Comparison of ENCODE assay signal across 8 cellular contexts in genomic region chr22:24805790-24806662, GRCh38.
A peak's percentile ranks its signal among the peaks of the same experiment; 100 is the strongest.
DNase-seq lines count a peak whose midpoint lies in the region; ATAC-seq and TF ChIP-seq lines count a peak whose summit lies in the region.

TSS of gene SGSM1 (plus strand) at chr22:24806211. CDS start at chr22:24806326, 115 bp downstream.

- no peaks in the 10 kb centered on the region for H3K9me3 Mint-ChIP-seq in nephron progenitor cell

- peak within 1 kb of the TSS; percentile 19 to 45 for H3K4me3 ChIP-seq in foreskin fibroblast (ENCODE audit: low read depth in 1 of 2, low read length in 2 of 2)

- H3K4me3 Mint-ChIP-seq in nephron progenitor cell: peak within 1 kb of the TSS; percentile 70

- H3K4me1 Mint-ChIP-seq in nephron progenitor cell: peaks cover 25% of the 10 kb centered on the region

- TF ChIP-seq CTCF in foreskin fibroblast (IDR thresholded peaks at IDR 0.05; ENCODE audit: low read depth, low read length) (no peak), nephron progenitor cell (IDR thresholded peaks at IDR 0.05) (no peak)

- no peak within 1 kb of the TSS for H3K27ac Mint-ChIP-seq in nephron progenitor cell

- peaks cover 25% of the 10 kb centered on the region for H3K27me3 Mint-ChIP-seq in nephron progenitor cell (ENCODE audit: low read depth, poor library complexity)

- peak; percentile 87 for ATAC-seq in stimulated activated naive CD8-positive, alpha-beta T cell treated with anti-CD3 and anti-CD28 coated beads, Interleukin-15, Interleukin-2, amounts not matched to agents 100 U/mL and 50 U/mL, for 24 hours
- no peak for ATAC-seq in GM21825 (IDR thresholded peaks at IDR 0.05; ENCODE audit: unreplicated experiment)

- no peaks in the 10 kb centered on the region for H3K36me3 Mint-ChIP-seq in nephron progenitor cell (ENCODE audit: low read depth)

- DNase-seq in ELR (ENCODE audit: low read depth) (peak; percentile 47), HUDEP-2 (lab: John Stamatoyannopoulos, UW; ENCODE audit: unreplicated experiment in 76 of 76) (peak in 73 of 76 experiments; percentile 16 to 84 (median 64)), RPMI8226 (peak; percentile 89), foreskin fibroblast (peak; percentile 33 to 73), nephron progenitor cell (peak; percentile 93)
- DNase-seq in activated effector memory CD4-positive, alpha-beta T cell treated with Interleukin-2 at 50 U/mL for 16 hours: peak; percentile 70
- DNase-seq in stimulated activated naive CD8-positive, alpha-beta T cell treated with anti-CD3 and anti-CD28 coated beads, Interleukin-15, Interleukin-2, amounts not matched to agents 100 U/mL and 50 U/mL, for 24 hours: peak; percentile 85
